In the genomic region with DNA sequence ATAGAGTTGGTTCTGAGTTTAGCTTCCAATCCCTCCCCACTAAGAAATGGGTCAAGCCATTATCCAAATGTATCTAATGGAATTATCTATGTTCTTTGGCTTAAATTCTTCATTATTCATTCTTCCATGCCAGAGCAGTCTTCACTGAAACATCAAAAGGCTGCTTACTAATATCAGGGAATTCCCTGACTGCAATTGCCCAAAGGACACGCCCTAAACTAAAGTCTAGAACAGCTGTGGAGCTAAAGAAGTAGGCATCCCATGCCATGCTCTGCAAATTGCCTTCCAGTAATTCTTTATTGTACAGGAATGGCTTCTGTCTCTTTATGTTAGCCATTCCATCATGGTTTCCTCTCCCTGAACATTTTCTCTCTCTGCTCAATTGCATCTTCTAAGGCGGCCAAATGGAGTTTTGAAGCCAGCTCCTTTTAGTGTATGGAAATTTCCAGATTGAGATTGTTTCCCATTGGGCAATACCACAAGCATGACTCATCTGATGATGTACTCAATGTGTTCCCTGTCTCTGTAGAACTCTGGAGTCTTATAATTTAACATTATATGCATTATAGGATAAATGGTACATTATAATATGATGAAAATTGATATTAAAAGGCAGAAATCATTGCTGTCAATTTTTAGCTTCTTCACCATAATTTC, we compare ENCODE assay signal across 1 cellular context.
TF ChIP-seq lines count a peak whose summit lies in the region.

No MANE protein-coding gene starts in this region.

TF ChIP-seq in HepG2, 621 proteins besides CTCF, POLR2A, EP300 and RAD21 (continued from another document):
- TF ChIP-seq, protein P1, sequence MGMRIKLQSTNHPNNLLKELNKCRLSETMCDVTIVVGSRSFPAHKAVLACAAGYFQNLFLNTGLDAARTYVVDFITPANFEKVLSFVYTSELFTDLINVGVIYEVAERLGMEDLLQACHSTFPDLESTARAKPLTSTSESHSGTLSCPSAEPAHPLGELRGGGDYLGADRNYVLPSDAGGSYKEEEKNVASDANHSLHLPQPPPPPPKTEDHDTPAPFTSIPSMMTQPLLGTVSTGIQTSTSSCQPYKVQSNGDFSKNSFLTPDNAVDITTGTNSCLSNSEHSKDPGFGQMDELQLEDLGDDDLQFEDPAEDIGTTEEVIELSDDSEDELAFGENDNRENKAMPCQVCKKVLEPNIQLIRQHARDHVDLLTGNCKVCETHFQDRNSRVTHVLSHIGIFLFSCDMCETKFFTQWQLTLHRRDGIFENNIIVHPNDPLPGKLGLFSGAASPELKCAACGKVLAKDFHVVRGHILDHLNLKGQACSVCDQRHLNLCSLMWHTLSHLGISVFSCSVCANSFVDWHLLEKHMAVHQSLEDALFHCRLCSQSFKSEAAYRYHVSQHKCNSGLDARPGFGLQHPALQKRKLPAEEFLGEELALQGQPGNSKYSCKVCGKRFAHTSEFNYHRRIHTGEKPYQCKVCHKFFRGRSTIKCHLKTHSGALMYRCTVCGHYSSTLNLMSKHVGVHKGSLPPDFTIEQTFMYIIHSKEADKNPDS (CRISPR knock-in tag; IDR thresholded peaks at IDR 0.05): no peak
- TF ChIP-seq HNF4A (CRISPR knock-in tag; IDR thresholded peaks at IDR 0.05) (0 out of 2 replicates have a peak, but pooled peaks have one; percentile 8), ZEB1 (IDR thresholded peaks at IDR 0.05; ENCODE audit: insufficient replicate concordance, low read depth) (no peak), CEBPB (IDR thresholded peaks at IDR 0.05; ENCODE audit: borderline replicate concordance, low read depth, low read length) (peak; percentile 81; the same call in 1 of the 2 replicates), ZBTB38 (CRISPR knock-in tag; IDR thresholded peaks at IDR 0.05) (no peak), SIN3B (IDR thresholded peaks at IDR 0.05; ENCODE audit: low read length) (no peak), TCF7 (IDR thresholded peaks at IDR 0.05; ENCODE audit: low read depth) (peak; percentile 9; the same call in 1 of the 2 replicates), FOSL2 (CRISPR knock-in tag; IDR thresholded peaks at IDR 0.05) (peak; percentile 92), CEBPG (CRISPR knock-in tag; IDR thresholded peaks at IDR 0.05) (peak; percentile 40; the same call in 1 of the 2 replicates), JDP2 (CRISPR knock-in tag; IDR thresholded peaks at IDR 0.05; ENCODE audit: borderline replicate concordance) (no peak), ZFP36 (IDR thresholded peaks at IDR 0.05; ENCODE audit: borderline replicate concordance, low read depth, low read length, partially characterized antibody) (no peak)
- TF ChIP-seq, protein P2, sequence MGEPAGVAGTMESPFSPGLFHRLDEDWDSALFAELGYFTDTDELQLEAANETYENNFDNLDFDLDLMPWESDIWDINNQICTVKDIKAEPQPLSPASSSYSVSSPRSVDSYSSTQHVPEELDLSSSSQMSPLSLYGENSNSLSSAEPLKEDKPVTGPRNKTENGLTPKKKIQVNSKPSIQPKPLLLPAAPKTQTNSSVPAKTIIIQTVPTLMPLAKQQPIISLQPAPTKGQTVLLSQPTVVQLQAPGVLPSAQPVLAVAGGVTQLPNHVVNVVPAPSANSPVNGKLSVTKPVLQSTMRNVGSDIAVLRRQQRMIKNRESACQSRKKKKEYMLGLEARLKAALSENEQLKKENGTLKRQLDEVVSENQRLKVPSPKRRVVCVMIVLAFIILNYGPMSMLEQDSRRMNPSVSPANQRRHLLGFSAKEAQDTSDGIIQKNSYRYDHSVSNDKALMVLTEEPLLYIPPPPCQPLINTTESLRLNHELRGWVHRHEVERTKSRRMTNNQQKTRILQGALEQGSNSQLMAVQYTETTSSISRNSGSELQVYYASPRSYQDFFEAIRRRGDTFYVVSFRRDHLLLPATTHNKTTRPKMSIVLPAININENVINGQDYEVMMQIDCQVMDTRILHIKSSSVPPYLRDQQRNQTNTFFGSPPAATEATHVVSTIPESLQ (CRISPR knock-in tag; conservative IDR thresholded peaks at IDR 0.05): no peak
- TF ChIP-seq, protein P3, sequence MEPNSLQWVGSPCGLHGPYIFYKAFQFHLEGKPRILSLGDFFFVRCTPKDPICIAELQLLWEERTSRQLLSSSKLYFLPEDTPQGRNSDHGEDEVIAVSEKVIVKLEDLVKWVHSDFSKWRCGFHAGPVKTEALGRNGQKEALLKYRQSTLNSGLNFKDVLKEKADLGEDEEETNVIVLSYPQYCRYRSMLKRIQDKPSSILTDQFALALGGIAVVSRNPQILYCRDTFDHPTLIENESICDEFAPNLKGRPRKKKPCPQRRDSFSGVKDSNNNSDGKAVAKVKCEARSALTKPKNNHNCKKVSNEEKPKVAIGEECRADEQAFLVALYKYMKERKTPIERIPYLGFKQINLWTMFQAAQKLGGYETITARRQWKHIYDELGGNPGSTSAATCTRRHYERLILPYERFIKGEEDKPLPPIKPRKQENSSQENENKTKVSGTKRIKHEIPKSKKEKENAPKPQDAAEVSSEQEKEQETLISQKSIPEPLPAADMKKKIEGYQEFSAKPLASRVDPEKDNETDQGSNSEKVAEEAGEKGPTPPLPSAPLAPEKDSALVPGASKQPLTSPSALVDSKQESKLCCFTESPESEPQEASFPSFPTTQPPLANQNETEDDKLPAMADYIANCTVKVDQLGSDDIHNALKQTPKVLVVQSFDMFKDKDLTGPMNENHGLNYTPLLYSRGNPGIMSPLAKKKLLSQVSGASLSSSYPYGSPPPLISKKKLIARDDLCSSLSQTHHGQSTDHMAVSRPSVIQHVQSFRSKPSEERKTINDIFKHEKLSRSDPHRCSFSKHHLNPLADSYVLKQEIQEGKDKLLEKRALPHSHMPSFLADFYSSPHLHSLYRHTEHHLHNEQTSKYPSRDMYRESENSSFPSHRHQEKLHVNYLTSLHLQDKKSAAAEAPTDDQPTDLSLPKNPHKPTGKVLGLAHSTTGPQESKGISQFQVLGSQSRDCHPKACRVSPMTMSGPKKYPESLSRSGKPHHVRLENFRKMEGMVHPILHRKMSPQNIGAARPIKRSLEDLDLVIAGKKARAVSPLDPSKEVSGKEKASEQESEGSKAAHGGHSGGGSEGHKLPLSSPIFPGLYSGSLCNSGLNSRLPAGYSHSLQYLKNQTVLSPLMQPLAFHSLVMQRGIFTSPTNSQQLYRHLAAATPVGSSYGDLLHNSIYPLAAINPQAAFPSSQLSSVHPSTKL (CRISPR knock-in tag; IDR thresholded peaks at IDR 0.05): peak; percentile 44; the same call in 1 of the 2 replicates
- TF ChIP-seq, protein P4, sequence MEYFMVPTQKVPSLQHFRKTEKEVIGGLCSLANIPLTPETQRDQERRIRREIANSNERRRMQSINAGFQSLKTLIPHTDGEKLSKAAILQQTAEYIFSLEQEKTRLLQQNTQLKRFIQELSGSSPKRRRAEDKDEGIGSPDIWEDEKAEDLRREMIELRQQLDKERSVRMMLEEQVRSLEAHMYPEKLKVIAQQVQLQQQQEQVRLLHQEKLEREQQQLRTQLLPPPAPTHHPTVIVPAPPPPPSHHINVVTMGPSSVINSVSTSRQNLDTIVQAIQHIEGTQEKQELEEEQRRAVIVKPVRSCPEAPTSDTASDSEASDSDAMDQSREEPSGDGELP (IDR thresholded peaks at IDR 0.05; ENCODE audit: borderline replicate concordance, low read depth): peak; percentile 23; the same call in 1 of the 2 replicates
- TF ChIP-seq, protein P5, sequence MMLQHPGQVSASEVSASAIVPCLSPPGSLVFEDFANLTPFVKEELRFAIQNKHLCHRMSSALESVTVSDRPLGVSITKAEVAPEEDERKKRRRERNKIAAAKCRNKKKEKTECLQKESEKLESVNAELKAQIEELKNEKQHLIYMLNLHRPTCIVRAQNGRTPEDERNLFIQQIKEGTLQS (CRISPR knock-in tag; IDR thresholded peaks at IDR 0.05): no peak; the same call in 1 of the 2 replicates
- TF ChIP-seq, protein P6, sequence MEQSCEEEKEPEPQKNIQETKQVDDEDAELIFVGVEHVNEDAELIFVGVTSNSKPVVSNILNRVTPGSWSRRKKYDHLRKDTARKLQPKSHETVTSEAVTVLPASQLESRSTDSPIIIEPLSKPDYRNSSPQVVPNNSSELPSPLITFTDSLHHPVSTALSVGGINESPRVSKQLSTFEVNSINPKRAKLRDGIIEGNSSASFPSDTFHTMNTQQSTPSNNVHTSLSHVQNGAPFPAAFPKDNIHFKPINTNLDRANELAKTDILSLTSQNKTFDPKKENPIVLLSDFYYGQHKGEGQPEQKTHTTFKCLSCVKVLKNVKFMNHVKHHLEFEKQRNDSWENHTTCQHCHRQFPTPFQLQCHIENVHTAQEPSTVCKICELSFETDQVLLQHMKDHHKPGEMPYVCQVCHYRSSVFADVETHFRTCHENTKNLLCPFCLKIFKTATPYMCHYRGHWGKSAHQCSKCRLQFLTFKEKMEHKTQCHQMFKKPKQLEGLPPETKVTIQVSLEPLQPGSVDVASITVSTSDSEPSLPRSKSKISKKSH (CRISPR knock-in tag; IDR thresholded peaks at IDR 0.05; ENCODE audit: borderline replicate concordance): no peak
